ENCODE assay signal across 30 cellular contexts in the genomic region with DNA sequence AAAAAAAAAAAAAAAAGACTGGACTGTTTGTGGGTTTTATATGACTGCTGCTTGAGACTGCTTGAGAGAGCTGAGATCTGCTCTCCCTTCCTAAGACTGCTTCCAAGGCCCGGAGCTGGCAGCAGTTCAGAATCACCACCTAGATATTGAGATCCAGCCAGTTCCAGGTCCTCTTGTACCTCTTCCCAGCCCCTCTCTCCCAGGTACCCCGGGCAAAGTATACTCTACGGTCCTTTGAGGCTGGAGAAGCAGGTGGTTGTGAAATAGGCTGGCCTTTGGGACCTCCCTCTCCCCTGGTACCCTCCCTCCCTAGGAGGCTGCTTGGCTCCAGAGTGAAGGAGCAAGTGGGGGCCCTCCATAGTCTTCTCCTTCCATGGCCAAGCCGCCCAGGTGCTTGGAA.
"Had no signal": no experiment of that assay in that cellular context is flagged by ENCODE, and none has a peak within 500 bp of the region (broad histone marks: within the 10 kb centered on the region; RNA-seq: fewer than 3 reads in every experiment).

No MANE protein-coding gene starts in this region.

- H3K27ac ChIP-seq: brain microvascular endothelial cell, SJCRH30, SK-N-MC had no signal

- H3K9me3 ChIP-seq: SJCRH30 had no signal

- ATAC-seq: activated CD8-positive, alpha-beta T cell treated with anti-CD3 and anti-CD28 coated beads for 36 hours; activated T-cell treated with anti-CD3 and anti-CD28 coated beads, Interleukin-2, amount 50 U/mL, for 72 hours; activated T-helper 17 cell treated with anti-CD3 and anti-CD28 coated beads, Interleukin-2, amount 50 U/mL, for 72 hours; Panc1 had no signal

- H3K27me3 Mint-ChIP-seq: activated CD8-positive, alpha-beta T cell treated with anti-CD3 and anti-CD28 coated beads for 36 hours; activated naive CD8-positive, alpha-beta T cell treated with anti-CD3 and anti-CD28 coated beads for 36 hours; activated T-helper 17 cell treated with anti-CD3 and anti-CD28 coated beads, Interleukin-2, amount 50 U/mL, for 72 hours had no signal

- H3K4me1 Mint-ChIP-seq: activated CD4-positive, alpha-beta T cell treated with anti-CD3 and anti-CD28 coated beads, Interleukin-2, amount 10 ng/mL, durations not matched to agents 24 days and 14 days; activated naive CD8-positive, alpha-beta T cell treated with anti-CD3 and anti-CD28 coated beads for 36 hours; activated T-helper 17 cell treated with anti-CD3 and anti-CD28 coated beads, Interleukin-2, amount 50 U/mL, for 72 hours had no signal

- H3K36me3 Mint-ChIP-seq: activated naive CD8-positive, alpha-beta T cell treated with anti-CD3 and anti-CD28 coated beads for 36 hours had no signal

- H3K9me3 Mint-ChIP-seq: activated CD4-positive, alpha-beta T cell treated with anti-CD3 and anti-CD28 coated beads, Interleukin-2, amount 10 ng/mL, durations not matched to agents 24 days and 14 days; activated CD8-positive, alpha-beta T cell treated with anti-CD3 and anti-CD28 coated beads for 36 hours; activated naive CD8-positive, alpha-beta T cell treated with anti-CD3 and anti-CD28 coated beads for 36 hours; activated T-cell treated with anti-CD3 and anti-CD28 coated beads, Interleukin-2, amount 50 U/mL, for 72 hours; activated T-helper 17 cell treated with anti-CD3 and anti-CD28 coated beads, Interleukin-2, amount 50 U/mL, for 72 hours; T-helper 1 cell treated with Interleukin-12 subunit alpha and Interleukin-12 subunit beta and Interleukin-4 antibody, amounts not matched to agents 30 μg/mL and 1 μg/mL, for 36 hours; T-helper 2 cell treated with Interferon-gamma antibody and Interleukin-4, amounts not matched to agents 5 μg/mL and 100 μg/mL, for 36 hours had no signal

- H3K36me3 ChIP-seq: brain microvascular endothelial cell, SJCRH30 had no signal

- H3K27ac Mint-ChIP-seq: activated CD4-positive, alpha-beta T cell treated with anti-CD3 and anti-CD28 coated beads, Interleukin-2, amount 10 ng/mL, durations not matched to agents 24 days and 14 days; activated CD8-positive, alpha-beta T cell treated with anti-CD3 and anti-CD28 coated beads for 36 hours; activated naive CD8-positive, alpha-beta T cell treated with anti-CD3 and anti-CD28 coated beads for 36 hours; activated T-cell treated with anti-CD3 and anti-CD28 coated beads, Interleukin-2, amount 50 U/mL, for 72 hours; activated T-helper 17 cell treated with anti-CD3 and anti-CD28 coated beads, Interleukin-2, amount 50 U/mL, for 72 hours; T-helper 1 cell treated with Interleukin-12 subunit alpha and Interleukin-12 subunit beta and Interleukin-4 antibody, amounts not matched to agents 30 μg/mL and 1 μg/mL, for 36 hours; T-helper 2 cell treated with Interferon-gamma antibody and Interleukin-4, amounts not matched to agents 5 μg/mL and 100 μg/mL, for 36 hours had no signal

- H3K4me3 Mint-ChIP-seq: activated CD4-positive, alpha-beta T cell treated with anti-CD3 and anti-CD28 coated beads, Interleukin-2, amount 10 ng/mL, durations not matched to agents 24 days and 14 days; activated CD8-positive, alpha-beta T cell treated with anti-CD3 and anti-CD28 coated beads for 36 hours; activated naive CD8-positive, alpha-beta T cell treated with anti-CD3 and anti-CD28 coated beads for 36 hours; activated T-cell treated with anti-CD3 and anti-CD28 coated beads, Interleukin-2, amount 50 U/mL, for 72 hours; activated T-helper 17 cell treated with anti-CD3 and anti-CD28 coated beads, Interleukin-2, amount 50 U/mL, for 72 hours; T-helper 1 cell treated with Interleukin-12 subunit alpha and Interleukin-12 subunit beta and Interleukin-4 antibody, amounts not matched to agents 30 μg/mL and 1 μg/mL, for 36 hours; T-helper 2 cell treated with Interferon-gamma antibody and Interleukin-4, amounts not matched to agents 5 μg/mL and 100 μg/mL, for 36 hours had no signal

- H3K4me3 ChIP-seq: SJCRH30, SK-N-MC had no signal

- DNase-seq: activated CD4-positive, alpha-beta T cell treated with anti-CD3 and anti-CD28 coated beads, Interleukin-2, amount 10 ng/mL, durations not matched to agents 24 days and 14 days; activated CD4-positive, alpha-beta T cell treated with anti-CD3 and anti-CD28 coated beads, Interleukin-2, amount 50 U/mL, for 4 hours; activated CD8-positive, alpha-beta T cell treated with anti-CD3 and anti-CD28 coated beads for 36 hours; activated effector memory CD4-positive, alpha-beta T cell treated with anti-CD3 and anti-CD28 coated beads, Interleukin-2, amount 50 U/mL, for 16 hours; activated naive CD4-positive, alpha-beta T cell; activated naive CD4-positive, alpha-beta T cell treated with anti-CD3 and anti-CD28 coated beads, Interleukin-2, amount 50 U/mL, for 16 hours; activated naive CD8-positive, alpha-beta T cell treated with anti-CD3 and anti-CD28 coated beads for 36 hours; activated T-cell treated with anti-CD3 and anti-CD28 coated beads, Interleukin-2, amount 50 U/mL, for 1 hour; activated T-cell treated with anti-CD3 and anti-CD28 coated beads, Interleukin-2, amount 50 U/mL, for 72 hours; amniotic stem cell; aorta; brain microvascular endothelial cell; central memory CD4-positive, alpha-beta T cell; NCI-H1092 treated with DMSO at 0.1 percent for 48 hours; NCI-H1417; NCI-H187 treated with DMSO at 0.1 percent for 48 hours; NCI-H2081; NCI-H2171 treated with DMSO at 0.1 percent for 48 hours; NCI-H2227 treated with DMSO at 0.1 percent for 48 hours; NCI-H446; NCI-H510A treated with DMSO at 0.1 percent for 48 hours; NCI-H526 treated with DMSO at 0.1 percent for 48 hours; NCI-H774; SHP77; SJCRH30 had no signal

- H3K27me3 ChIP-seq: SJCRH30 had no signal
